In genomic region chr15:40104296-40104864, GRCh38 we compare ENCODE assay signal across 9 cellular contexts. TPM values are rescaled to one million over a fixed set of nuclear protein-coding genes. Genes with fewer than 3 reads are reported as not detected.
DNase-seq lines count a peak whose midpoint lies in the region; ATAC-seq, FAIRE-seq and TF ChIP-seq lines count a peak whose summit lies in the region.
"Had no signal": no experiment of that assay in that cellular context is flagged by ENCODE, and none has a peak within 500 bp of the region (broad histone marks: within the 10 kb centered on the region; RNA-seq: fewer than 3 reads in every experiment).

No MANE protein-coding gene starts in this region.

- FAIRE-seq in A549 (lab: Jason Lieb, UNC) = no peak
- FAIRE-seq in astrocyte (lab: Jason Lieb, UNC) = no peak
- FAIRE-seq: islet of Langerhans had no signal

- H3K27me3 ChIP-seq in GM23248 (replicated peaks; ENCODE audit: insufficient read depth) (no peaks in the 10 kb centered on the region), astrocyte (ENCODE audit: insufficient read depth, low read length) (no peaks in the 10 kb centered on the region)

- no peak for TF ChIP-seq CTCF in A549 (IDR thresholded peaks at IDR 0.05)
- no peak for TF ChIP-seq CTCF in astrocyte (IDR thresholded peaks at IDR 0.05; ENCODE audit: insufficient read depth, low read depth, low read length)
- no peak for TF ChIP-seq CTCF in nephron progenitor cell (IDR thresholded peaks at IDR 0.05)

- peaks cover 38% of the 10 kb centered on the region for H3F3A ChIP-seq in GM23248 (ENCODE audit: insufficient read depth)

- no peak for TF ChIP-seq RAD21 in A549 (conservative IDR thresholded peaks at IDR 0.05 in 1 of 2, IDR thresholded peaks at IDR 0.05 in 1 of 2)

- H3K4me3 Mint-ChIP-seq in astrocyte (ENCODE audit: unreplicated experiment) (peak overlapping the region; percentile 68), nephron progenitor cell (peak overlapping the region; percentile 68)

- ATAC-seq in A549 (no peak), sciatic nerve (no peak), GM19397 (IDR thresholded peaks at IDR 0.05; ENCODE audit: unreplicated experiment) (no peak)

- intact Hi-C loops in sciatic nerve (cut with DNase I) = no loop called here

- H3K36me3 Mint-ChIP-seq in astrocyte (ENCODE audit: low read depth, unreplicated experiment) (peaks cover 12% of the 10 kb centered on the region), nephron progenitor cell (ENCODE audit: low read depth) (peaks cover 33% of the 10 kb centered on the region)

- H3K36me3 ChIP-seq in GM23248 (ENCODE audit: low read depth) = no peaks in the 10 kb centered on the region
- no peaks in the 10 kb centered on the region for H3K36me3 ChIP-seq in astrocyte (ENCODE audit: insufficient read depth, low read length)

- in situ Hi-C loops in GM23248 (cut with MboI) = no loop called here

- H3K4me3 ChIP-seq in A549 = no peak overlapping the region
- no peak overlapping the region for H3K4me3 ChIP-seq in GM23248
- H3K4me3 ChIP-seq in astrocyte (ENCODE audit: insufficient read depth, low read depth, low read length) = no peak overlapping the region

- H3K9ac ChIP-seq in GM23248 (no peak overlapping the region), astrocyte (ENCODE audit: low read length) (no peak overlapping the region)

- H3K9me3 ChIP-seq in A549 (no peaks in the 10 kb centered on the region), GM23248 (ENCODE audit: low read depth) (no peaks in the 10 kb centered on the region), astrocyte (ENCODE audit: insufficient read depth, low read depth, low read length) (no peaks in the 10 kb centered on the region)

- no peak overlapping the region for H2AFZ ChIP-seq in GM23248
- H2AFZ ChIP-seq in astrocyte (ENCODE audit: low read depth, low read length) = no peak overlapping the region

- H3K9me3 Mint-ChIP-seq in astrocyte (ENCODE audit: unreplicated experiment) (peaks cover 3% of the 10 kb centered on the region), nephron progenitor cell (no peaks in the 10 kb centered on the region)

- TF ChIP-seq EP300 in A549 (IDR thresholded peaks at IDR 0.05) = no peak

- POLR2A ChIA-PET in A549 (lab: Yijun Ruan, JAX) = no interaction called here

- CTCF ChIA-PET in A549 (lab: Yijun Ruan, JAX) = interaction anchor here (0.6 to 14.6 kb wide), 34 partner anchors 8 to 184 kb away, joined by 3 to 174 read pairs (median 7); partner anchors contain the start of genes BUB1B and SRP14

- no peaks in the 10 kb centered on the region for H3K9me2 ChIP-seq in GM23248 (ENCODE audit: insufficient read depth)

- H3K4me1 ChIP-seq in A549 (peaks cover 56% of the 10 kb centered on the region), GM23248 (ENCODE audit: insufficient read depth) (peaks cover 20% of the 10 kb centered on the region), astrocyte (ENCODE audit: insufficient read depth, low read length) (peaks cover 66% of the 10 kb centered on the region)

- H3K27ac Mint-ChIP-seq in astrocyte (ENCODE audit: unreplicated experiment) (no peak overlapping the region), nephron progenitor cell (peak overlapping the region; percentile 23)

- peaks cover 67% of the 10 kb centered on the region for H3K4me1 Mint-ChIP-seq in astrocyte (ENCODE audit: low read depth, unreplicated experiment)
- H3K4me1 Mint-ChIP-seq in nephron progenitor cell = peaks cover 92% of the 10 kb centered on the region

- H3K27ac ChIP-seq in A549 = no peak overlapping the region
- peak overlapping the region; percentile 70; the same call in 1 of the 2 replicates for H3K27ac ChIP-seq in GM23248
- no peak overlapping the region for H3K27ac ChIP-seq in astrocyte (ENCODE audit: low read depth, low read length)

- TF ChIP-seq POLR2A in A549 (IDR thresholded peaks at IDR 0.05; ENCODE audit: low read length) = no peak

- WGBS in A549 (ENCODE audit: missing lambda C conversion rate) = 65% methylated on average over 8 of the region's 8 CpGs
- WGBS in GM23248 (ENCODE audit: low coverage in 1 of 2, low lambda C conversion rate in 2 of 2, missing lambda C conversion rate in 2 of 2), 2 experiments = 45 to 50% methylated on average over 8 of the region's 8 CpGs

- H3K4me2 ChIP-seq in A549 = peak overlapping the region; percentile 76
- H3K4me2 ChIP-seq in GM23248 (ENCODE audit: unreplicated experiment) = no peak overlapping the region
- peak overlapping the region; percentile 62 for H3K4me2 ChIP-seq in astrocyte (ENCODE audit: low read length)

- H3K79me2 ChIP-seq in GM23248 (ENCODE audit: insufficient read depth) (no peaks in the 10 kb centered on the region), astrocyte (ENCODE audit: insufficient read depth, low read length) (no peaks in the 10 kb centered on the region)

- H3K27me3 Mint-ChIP-seq in astrocyte (ENCODE audit: low read depth, unreplicated experiment) = no peaks in the 10 kb centered on the region
- no peaks in the 10 kb centered on the region for H3K27me3 Mint-ChIP-seq in nephron progenitor cell (ENCODE audit: low read depth, poor library complexity)

- H4K20me1 ChIP-seq in GM23248 (ENCODE audit: insufficient read depth) (no peaks in the 10 kb centered on the region), astrocyte (ENCODE audit: insufficient read depth, low read length) (no peaks in the 10 kb centered on the region)

- DNase-seq in A549 (ENCODE audit: low read depth in 1 of 2, low spot score in 1 of 2) (no peak), GM23248 (no peak), astrocyte (ENCODE audit: low read depth) (no peak), nephron progenitor cell (no peak), H4 (ENCODE audit: low spot score) (no peak), sciatic nerve (ENCODE audit: low spot score) (no peak)
- no peak for DNase-seq in stimulated activated CD4-positive, alpha-beta T cell treated with anti-CD3 and anti-CD28 coated beads, Interleukin-4, amount 100 ng/mL, for 24 hours

TF ChIP-seq in A549, 52 proteins besides CTCF, POLR2A, EP300 and RAD21:
- TF ChIP-seq MAZ (IDR thresholded peaks at IDR 0.05; ENCODE audit: borderline replicate concordance, low read depth, low read length) = no peak
- no peak for TF ChIP-seq NR3C1 (IDR thresholded peaks at IDR 0.05)
- no peak for TF ChIP-seq CBX2 (IDR thresholded peaks at IDR 0.05; ENCODE audit: borderline replicate concordance, low read depth)
- TF ChIP-seq ELK1 (IDR thresholded peaks at IDR 0.05; ENCODE audit: low read depth, low read length) = no peak
TF ChIP-seq in A549: peak in this region for 0.

RNA-seq across cellular contexts. Expression of gene BMF, which starts 4.3 kb away (rescaled TPM):
- polyA plus RNA-seq in A549 (2011; rRNA removed) (1.4 and 2.1 TPM in 2 replicates), A549 (2017; fragmentation: RNase III; extraction: RNeasy Plus Mini Kit Qiagen cat#74134 plus additional on column Dnase treatment) (0.39 to 1.6 TPM (median 1.3 TPM) in 3 replicates), GM23248 (2016; fragmentation: Nextera tagmentation; extraction: Ambion mirVana) (0.40 and 0.41 TPM in 2 replicates)
- 0.49 and 0.76 TPM in 2 replicates for polyA plus RNA-seq in A549 (2012; cell fraction: cytosol; rRNA removed)
- 2.0 and 2.5 TPM in 2 replicates for polyA plus RNA-seq in A549 (2012; cell fraction: nucleus; rRNA removed)
- 2.9 and 3.1 TPM in 2 replicates for polyA minus RNA-seq in A549 (2011; rRNA and poly(A)+ RNA removed)
- 1.1 and 2.7 TPM in 2 replicates for total RNA-seq in GM23248 (2014; rRNA removed; shearing (Covaris generic))
- total RNA-seq in astrocyte (31.0 and 31.8 TPM in 2 replicates), sciatic nerve (15.0 TPM)
- total RNA-seq in H4 (2014; rRNA removed; shearing (Covaris generic)) = 18.7 and 19.6 TPM in 2 replicates

RNA-seq across cellular contexts. Expression of gene BUB1B, which starts 56.5 kb away (rescaled TPM):
- 37.5 and 42.2 TPM in 2 replicates for polyA plus RNA-seq in A549 (2011; rRNA removed)
- 13.8 and 13.9 TPM in 2 replicates for polyA plus RNA-seq in A549 (2012; cell fraction: cytosol; rRNA removed)
- 26.0 and 45.2 TPM in 2 replicates for polyA plus RNA-seq in A549 (2012; cell fraction: nucleus; rRNA removed)
- 35.0 to 50.2 TPM (median 42.6 TPM) in 3 replicates for polyA plus RNA-seq in A549 (2017; fragmentation: RNase III; extraction: RNeasy Plus Mini Kit Qiagen cat#74134 plus additional on column Dnase treatment)
- polyA minus RNA-seq in A549 (2011; rRNA and poly(A)+ RNA removed) = 12.2 and 13.2 TPM in 2 replicates
- total RNA-seq in GM23248 (2014; rRNA removed; shearing (Covaris generic)) = 9.4 and 23.4 TPM in 2 replicates
- 8.1 and 10.2 TPM in 2 replicates for polyA plus RNA-seq in GM23248 (2016; fragmentation: Nextera tagmentation; extraction: Ambion mirVana)
- total RNA-seq in astrocyte = 3.2 and 5.2 TPM in 2 replicates
- 55.5 and 56.2 TPM in 2 replicates for total RNA-seq in H4 (2014; rRNA removed; shearing (Covaris generic))
- total RNA-seq in sciatic nerve = 0.67 TPM
